12 cellular contexts compared by ENCODE assay signal in the genomic region with DNA sequence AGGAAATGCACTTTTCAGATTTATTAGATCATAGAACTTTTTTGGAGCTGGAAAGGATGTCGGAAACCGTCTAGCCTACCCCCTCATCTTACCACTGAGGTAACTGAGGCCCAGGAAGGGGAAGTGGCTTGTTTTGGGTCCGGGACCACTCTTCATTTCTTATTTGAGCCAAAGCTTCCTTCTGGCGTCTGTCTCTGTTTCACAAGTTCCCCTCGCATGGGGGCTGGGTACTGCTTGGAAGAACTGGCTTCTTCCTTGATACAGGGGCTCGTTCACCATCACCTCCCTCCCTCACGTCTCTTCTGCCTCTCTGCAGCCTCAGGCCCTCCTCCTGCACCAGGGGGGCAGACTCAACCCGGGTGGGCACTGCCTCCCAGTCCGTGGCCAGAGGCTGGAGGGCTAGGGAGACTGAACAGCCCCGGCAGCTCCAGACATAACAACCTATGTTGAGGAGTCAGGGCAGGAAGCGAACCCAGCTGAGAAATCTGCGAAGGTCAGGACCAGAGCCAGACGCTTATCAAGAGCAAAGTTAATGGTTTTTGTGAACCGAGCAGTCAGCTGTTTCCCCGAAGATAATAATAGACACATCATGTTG. TPM values are rescaled to one million over a fixed set of nuclear protein-coding genes. Genes with fewer than 3 reads are reported as not detected.
DNase-seq lines count a peak whose midpoint lies in the region; ATAC-seq and TF ChIP-seq lines count a peak whose summit lies in the region.
"Had no signal": no experiment of that assay in that cellular context is flagged by ENCODE, and none has a peak within 500 bp of the region (broad histone marks: within the 10 kb centered on the region; RNA-seq: fewer than 3 reads in every experiment).

No MANE protein-coding gene starts in this region.

- H3K4me2 ChIP-seq in smooth muscle cell = peak overlapping the region; percentile 79

- 13% methylated on average over 15 of the region's 15 CpGs for WGBS in smooth muscle cell (ENCODE audit: low lambda C conversion rate)

- H3K4me1 Mint-ChIP-seq in dendritic cell treated with granulocyte-macrophage colony-stimulating factor and Interleukin-4, amounts not matched to agents 40 ng/mL and 50 ng/mL, for 4 days (ENCODE audit: low read depth) = peaks cover 29% of the 10 kb centered on the region

- H3K4me3 Mint-ChIP-seq in dendritic cell treated with granulocyte-macrophage colony-stimulating factor and Interleukin-4, amounts not matched to agents 40 ng/mL and 50 ng/mL, for 4 days = peak overlapping the region; percentile 14
- H3K4me3 Mint-ChIP-seq: central memory CD8-positive, alpha-beta T cell had no signal

- no peaks in the 10 kb centered on the region for H3K36me3 ChIP-seq in left lung
- no peaks in the 10 kb centered on the region for H3K36me3 ChIP-seq in smooth muscle cell (ENCODE audit: low read depth)

- H3F3A ChIP-seq in smooth muscle cell (ENCODE audit: low read depth) = peaks cover 38% of the 10 kb centered on the region

- H3K27ac ChIP-seq in left lung = no peak overlapping the region
- H3K27ac ChIP-seq in smooth muscle cell (ENCODE audit: low read depth) = peak overlapping the region; percentile 82
- no peak overlapping the region for H3K27ac ChIP-seq in foreskin keratinocyte
- H3K27ac ChIP-seq: C4-2B had no signal

- no peaks in the 10 kb centered on the region for H3K9me3 Mint-ChIP-seq in dendritic cell treated with granulocyte-macrophage colony-stimulating factor and Interleukin-4, amounts not matched to agents 40 ng/mL and 50 ng/mL, for 4 days
- H3K9me3 Mint-ChIP-seq: central memory CD8-positive, alpha-beta T cell had no signal

- intact Hi-C loops in dendritic cell treated with granulocyte-macrophage colony-stimulating factor and Interleukin-4, amounts not matched to agents 40 ng/mL and 50 ng/mL, for 4 days (cut with micrococcal nuclease) = no loop called here
- intact Hi-C loops in left lung (cut with DNase I) = no loop called here

- H3K27me3 Mint-ChIP-seq in dendritic cell treated with granulocyte-macrophage colony-stimulating factor and Interleukin-4, amounts not matched to agents 40 ng/mL and 50 ng/mL, for 4 days = peaks cover 34% of the 10 kb centered on the region

- DNase-seq in NCI-H2227 (lab: John Stamatoyannopoulos, UW; ENCODE audit: unreplicated experiment) = peak; percentile 27
- DNase-seq in left lung = peak; percentile 31 to 59
- DNase-seq in smooth muscle cell (lab: John Stamatoyannopoulos, UW; ENCODE audit: unreplicated experiment) = no peak
- no peak for DNase-seq in G401 (ENCODE audit: low spot score)
- no peak for DNase-seq in NCI-H226
- DNase-seq in foreskin keratinocyte = no peak
- DNase-seq: activated T-cell treated with anti-CD3 and anti-CD28 coated beads, Interleukin-2, amount 50 U/mL, for 48 hours; NCI-H2081 treated with DMSO at 0.1 percent for 48 hours had no signal

- no peaks in the 10 kb centered on the region for H4K20me1 ChIP-seq in smooth muscle cell (ENCODE audit: low read depth)

- H3K4me3 ChIP-seq in left lung = no peak overlapping the region
- no peak overlapping the region for H3K4me3 ChIP-seq in smooth muscle cell

- peaks cover 0 to 4% of the 10 kb centered on the region in 2 donors for H3K27me3 ChIP-seq in left lung
- H3K27me3 ChIP-seq in smooth muscle cell (ENCODE audit: low read depth) = no peaks in the 10 kb centered on the region
- H3K27me3 ChIP-seq in foreskin keratinocyte = no peaks in the 10 kb centered on the region

- H2AFZ ChIP-seq in smooth muscle cell (ENCODE audit: low read depth) = peak overlapping the region; percentile 26

- H3K79me2 ChIP-seq in smooth muscle cell (ENCODE audit: low read depth) = peaks cover 15% of the 10 kb centered on the region

- no peaks in the 10 kb centered on the region for H3K36me3 Mint-ChIP-seq in dendritic cell treated with granulocyte-macrophage colony-stimulating factor and Interleukin-4, amounts not matched to agents 40 ng/mL and 50 ng/mL, for 4 days (ENCODE audit: low read depth)

- no peaks in the 10 kb centered on the region for H3K9me3 ChIP-seq in left lung
- no peaks in the 10 kb centered on the region for H3K9me3 ChIP-seq in smooth muscle cell (replicated peaks; ENCODE audit: low read depth)

- in situ Hi-C loops in G401 (cut with HindIII; ENCODE audit: low sequenced_read_pairs) = no loop called here

- TF ChIP-seq CTCF in left lung (IDR thresholded peaks at IDR 0.05) (no peak), smooth muscle cell (IDR thresholded peaks at IDR 0.05; ENCODE audit: borderline replicate concordance, insufficient read depth, poor library complexity, severe bottlenecking) (no peak), foreskin keratinocyte (conservative IDR thresholded peaks at IDR 0.05) (no peak)

- H3K4me1 ChIP-seq in left lung (peaks cover 6 to 12% of the 10 kb centered on the region in 2 donors), smooth muscle cell (ENCODE audit: low read depth) (peaks cover 31% of the 10 kb centered on the region), foreskin keratinocyte (peaks cover 47% of the 10 kb centered on the region)

- no peak overlapping the region for H3K27ac Mint-ChIP-seq in dendritic cell treated with granulocyte-macrophage colony-stimulating factor and Interleukin-4, amounts not matched to agents 40 ng/mL and 50 ng/mL, for 4 days

- ATAC-seq in left lung (peak; percentile 39), foreskin keratinocyte (no peak), HG03159 (IDR thresholded peaks at IDR 0.05; ENCODE audit: unreplicated experiment) (no peak)

- H3K9ac ChIP-seq in smooth muscle cell (ENCODE audit: low read depth) = peak overlapping the region; percentile 36

RNA-seq across cellular contexts. Expression of a gene that starts 12.9 kb away (rescaled TPM):
- total RNA-seq in left lung (100 to 1,000 TPM in 1 of 2 donors, 10 to 100 TPM in 1; 80.5 to 124 TPM), smooth muscle cell (175 and 197 TPM in 2 replicates), foreskin keratinocyte (375 and 388 TPM in 2 replicates)
- polyA plus RNA-seq in smooth muscle cell (170 and 257 TPM in 2 replicates), foreskin keratinocyte (396 and 403 TPM in 2 replicates)
- 4.5 and 9.2 TPM in 2 replicates for total RNA-seq in G401 (2014; rRNA removed; shearing (Covaris generic))

RNA-seq across cellular contexts. Expression of a gene that starts 19.8 kb away (rescaled TPM):
- total RNA-seq in left lung (not detected), smooth muscle cell (not detected in 2 replicates), foreskin keratinocyte (not detected in 2 replicates)
- polyA plus RNA-seq in smooth muscle cell (not detected in 2 replicates), foreskin keratinocyte (not detected in 2 replicates)
- total RNA-seq in G401 (2014; rRNA removed; shearing (Covaris generic)) = not detected in 2 replicates

Comparison
In these comparisons a context has a peak if more than half of its experiments do, and no peak if none do; other contexts are left out.
1. DNase-seq: peak in NCI-H2227 (single experiment) and left lung (2 of 2); none in smooth muscle cell (single experiment), G401 (single experiment), NCI-H226 (single experiment) and foreskin keratinocyte (0 of 2).